Comparison of ENCODE assay signal across 18 cellular contexts in the genomic region with DNA sequence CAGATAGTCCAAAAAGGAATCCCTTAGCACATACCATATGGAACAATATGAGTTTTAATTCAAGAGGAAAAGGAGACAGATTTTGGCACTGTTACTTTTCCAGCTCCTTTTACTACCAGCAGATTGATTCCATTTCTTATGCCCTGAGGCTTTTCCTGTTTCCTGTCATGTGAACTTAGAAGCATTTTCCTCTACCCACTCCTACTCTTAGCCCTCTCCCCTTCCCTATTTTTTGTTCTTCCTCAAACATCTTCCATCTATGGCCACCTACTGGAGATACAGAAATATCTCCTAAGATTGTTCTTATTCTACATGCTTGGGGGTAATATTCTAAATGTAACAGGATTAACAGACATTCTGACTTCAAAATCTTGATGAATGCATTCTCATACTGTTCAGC.
DNase-seq lines count a peak whose midpoint lies in the region; ATAC-seq and TF ChIP-seq lines count a peak whose summit lies in the region.
"Had no signal": no experiment of that assay in that cellular context is flagged by ENCODE, and none has a peak within 500 bp of the region (broad histone marks: within the 10 kb centered on the region; RNA-seq: fewer than 3 reads in every experiment).

No MANE protein-coding gene starts in this region.

- DNase-seq in COLO829 (ENCODE audit: low spot score) (peak; percentile 77), PC-3 (peak; percentile 49), fibroblast of gingiva (ENCODE audit: low read depth) (peak; percentile 22), NCI-H524 treated with DMSO at 0.1 percent for 48 hours (lab: John Stamatoyannopoulos, UW) (no peak), D341Med (ENCODE audit: low spot score) (no peak)
- DNase-seq: activated CD4-positive, alpha-beta T cell treated with anti-CD3 and anti-CD28 coated beads for 4 hours; activated T-cell treated with anti-CD3 and anti-CD28 coated beads, Interleukin-2, amount 50 U/mL, for 48 hours; anterior cingulate cortex; CD4-positive, alpha-beta T cell; effector memory CD4-positive, alpha-beta T cell; lower lobe of right lung; NCI-H748 treated with DMSO at 0.1 percent for 48 hours; ovary; stimulated activated CD4-positive, alpha-beta T cell treated with anti-CD3 and anti-CD28 coated beads, Interleukin-15, amount 100 ng/mL, for 24 hours had no signal

- H3K9ac ChIP-seq in PC-3 (ENCODE audit: low read length) = no peak overlapping the region

- H3K9me3 ChIP-seq in PC-3 (ENCODE audit: low read length) = no peaks in the 10 kb centered on the region
- H3K9me3 ChIP-seq: lower lobe of right lung, ovary had no signal

- TF ChIP-seq CTCF in 22Rv1 (IDR thresholded peaks at IDR 0.05) (peak; percentile 8; the same call in 1 of the 2 replicates), PC-3 (conservative IDR thresholded peaks at IDR 0.05; ENCODE audit: low read depth, low read length) (peak; percentile 53)

- H3K4me3 ChIP-seq in PC-3 (ENCODE audit: low read length) = no peak overlapping the region
- H3K4me3 ChIP-seq: lower lobe of right lung, ovary had no signal

- no peaks in the 10 kb centered on the region for H3K27me3 Mint-ChIP-seq in stimulated activated memory B cell treated with anti-CD40 and anti-IgM and Interleukin-4, amounts not matched to agents 10 μg/mL and 1 μg/mL and 100 μg/mL, for 72 hours
- H3K27me3 Mint-ChIP-seq: CD4-positive, alpha-beta T cell had no signal

- no peak overlapping the region for H3K27ac Mint-ChIP-seq in stimulated activated memory B cell treated with anti-CD40 and anti-IgM and Interleukin-4, amounts not matched to agents 10 μg/mL and 1 μg/mL and 100 μg/mL, for 72 hours
- H3K27ac Mint-ChIP-seq: CD4-positive, alpha-beta T cell had no signal

- no peak overlapping the region for H3K4me2 ChIP-seq in PC-3 (ENCODE audit: low read length)

- H3K4me1 Mint-ChIP-seq in stimulated activated memory B cell treated with anti-CD40 and anti-IgM and Interleukin-4, amounts not matched to agents 10 μg/mL and 1 μg/mL and 100 μg/mL, for 72 hours = peaks cover 18% of the 10 kb centered on the region

- no TSS peak for BruUV-seq in PC-3 (replicated peaks; lab: Mats Ljungman, UMichigan)

- CTCF ChIA-PET in PC-3 (lab: Charles Lee) = interaction anchor here (0.7 kb wide), 1 partner anchor 316 kb away, joined by 4 read pairs; no protein-coding TSS in a partner anchor

- POLR2A ChIA-PET in PC-3 (lab: Charles Lee; ENCODE audit: unreplicated experiment) = no interaction called here

- ATAC-seq in PC-3 (0 out of 2 replicates have a peak, but pooled peaks have one; percentile 15), GM18502 (IDR thresholded peaks at IDR 0.05; ENCODE audit: poor library complexity, unreplicated experiment) (no peak)
- no peak for ATAC-seq in stimulated activated memory B cell treated with anti-CD40 and anti-IgM and Interleukin-4, amounts not matched to agents 10 μg/mL and 1 μg/mL and 100 μg/mL, for 72 hours
- ATAC-seq: lower lobe of right lung had no signal

- H3K4me3 Mint-ChIP-seq in stimulated activated memory B cell treated with anti-CD40 and anti-IgM and Interleukin-4, amounts not matched to agents 10 μg/mL and 1 μg/mL and 100 μg/mL, for 72 hours = no peak overlapping the region
- H3K4me3 Mint-ChIP-seq: CD4-positive, alpha-beta T cell had no signal

- H3K27me3 ChIP-seq in PC-3 (ENCODE audit: low read length) = no peaks in the 10 kb centered on the region
- H3K27me3 ChIP-seq: ovary had no signal

- intact Hi-C loops in PC-3 (cut with micrococcal nuclease) = no loop called here

- no peak overlapping the region for H3K27ac ChIP-seq in 22Rv1
- no peak overlapping the region for H3K27ac ChIP-seq in PC-3 (ENCODE audit: low read length)
- H3K27ac ChIP-seq: HL-60, lower lobe of right lung, ovary had no signal

- H4K20me1 ChIP-seq in PC-3 (ENCODE audit: low read length) = no peaks in the 10 kb centered on the region

- H3K36me3 Mint-ChIP-seq in stimulated activated memory B cell treated with anti-CD40 and anti-IgM and Interleukin-4, amounts not matched to agents 10 μg/mL and 1 μg/mL and 100 μg/mL, for 72 hours = peaks cover 6% of the 10 kb centered on the region

- peaks cover 24% of the 10 kb centered on the region for H3K4me1 ChIP-seq in PC-3 (ENCODE audit: insufficient read depth, low read length)
- H3K4me1 ChIP-seq: lower lobe of right lung had no signal

- no peak overlapping the region for H2AFZ ChIP-seq in PC-3 (ENCODE audit: low read length)

- no peaks in the 10 kb centered on the region for H3K9me2 ChIP-seq in PC-3 (replicated peaks; ENCODE audit: low read length)

- no peaks in the 10 kb centered on the region for H3F3A ChIP-seq in PC-3 (ENCODE audit: low read length, unreplicated experiment)

- no peaks in the 10 kb centered on the region for H3K9me3 Mint-ChIP-seq in stimulated activated memory B cell treated with anti-CD40 and anti-IgM and Interleukin-4, amounts not matched to agents 10 μg/mL and 1 μg/mL and 100 μg/mL, for 72 hours
- H3K9me3 Mint-ChIP-seq: CD4-positive, alpha-beta T cell had no signal

- no peaks in the 10 kb centered on the region for H3K36me3 ChIP-seq in PC-3 (ENCODE audit: low read depth, low read length)
- H3K36me3 ChIP-seq: lower lobe of right lung, ovary had no signal

- no peaks in the 10 kb centered on the region for H3K79me2 ChIP-seq in PC-3 (ENCODE audit: low read length)

Comparison
In these comparisons a context has a peak if more than half of its experiments do, and no peak if none do; other contexts are left out.
1. DNase-seq: peak in COLO829 (single experiment), PC-3 (single experiment) and fibroblast of gingiva (single experiment); none in NCI-H524 treated with DMSO at 0.1 percent for 48 hours (single experiment) and D341Med (single experiment).